In genomic region chr15:70014311-70014707, GRCh38 we compare ENCODE assay signal across 1 cellular context.
TF ChIP-seq lines count a peak whose summit lies in the region.

No MANE protein-coding gene starts in this region.

TF ChIP-seq in GM23338, 12 proteins besides CTCF, POLR2A, EP300 and RAD21 (continued from another document):
- no peak for TF ChIP-seq REST (IDR thresholded peaks at IDR 0.05; ENCODE audit: unreplicated experiment)
- TF ChIP-seq ZNF331 (CRISPR knock-in tag; IDR thresholded peaks at IDR 0.05; ENCODE audit: low read depth), result no peak
- TF ChIP-seq STAT1 (IDR thresholded peaks at IDR 0.05; ENCODE audit: unreplicated experiment), result no peak
- no peak for TF ChIP-seq ETS1 (IDR thresholded peaks at IDR 0.05)
